Comparison of ENCODE assay signal across 11 cellular contexts in genomic region chr3:172256101-172256687, GRCh38.
DNase-seq lines count a peak whose midpoint lies in the region; TF ChIP-seq lines count a peak whose summit lies in the region.
"Had no signal": no experiment of that assay in that cellular context is flagged by ENCODE, and none has a peak within 500 bp of the region (broad histone marks: within the 10 kb centered on the region; RNA-seq: fewer than 3 reads in every experiment).

No MANE protein-coding gene starts in this region.

- H3K9me3 Mint-ChIP-seq in immature natural killer cell: no peaks in the 10 kb centered on the region

- H3K4me3 ChIP-seq in astrocyte of the spinal cord (ENCODE audit: low read depth, low read length): no peak overlapping the region
- H3K4me3 ChIP-seq in rectal smooth muscle tissue (ENCODE audit: low read length): no peak overlapping the region
- H3K4me3 ChIP-seq: BLaER1 treated with 17β-estradiol and CSF1 and Interleukin-3, amounts not matched to agents 10 nM and 100 nM had no signal

- in situ Hi-C loops in astrocyte of the spinal cord (cut with HindIII; ENCODE audit: low sequenced_read_pairs) (no loop called here), GM13977 (cut with MboI; ENCODE audit: low pct_unique_long_range_greater_than_20kb, low sequenced_read_pairs, unreplicated experiment) (no loop called here)

- no peaks in the 10 kb centered on the region for H3K27me3 Mint-ChIP-seq in immature natural killer cell (ENCODE audit: low read depth in 3 of 3)
- H3K27me3 Mint-ChIP-seq: activated naive CD8-positive, alpha-beta T cell had no signal

- peaks cover 25% of the 10 kb centered on the region for H3K4me1 ChIP-seq in rectal smooth muscle tissue (ENCODE audit: control insufficient read depth, insufficient read depth, low read length)

- no peak overlapping the region for H3K4me3 Mint-ChIP-seq in immature natural killer cell
- H3K4me3 Mint-ChIP-seq: activated naive CD8-positive, alpha-beta T cell had no signal

- H3K27ac Mint-ChIP-seq in immature natural killer cell: peak overlapping the region in 5 of 6 donors; percentile 2 to 84 (median 32)
- H3K27ac Mint-ChIP-seq: activated naive CD8-positive, alpha-beta T cell had no signal

- H3K27me3 ChIP-seq in rectal smooth muscle tissue (ENCODE audit: control insufficient read depth, insufficient read depth, low read length): no peaks in the 10 kb centered on the region
- H3K27me3 ChIP-seq: BLaER1 treated with 17β-estradiol and CSF1 and Interleukin-3, amounts not matched to agents 10 nM and 100 nM had no signal

- DNase-seq in AG20443 (ENCODE audit: low spot score) (peak; percentile 67), astrocyte of the spinal cord (ENCODE audit: low read depth, low spot score) (peak; percentile 46), immature natural killer cell (no peak), cerebellar cortex (ENCODE audit: low spot score) (no peak), mesenteric fat pad (ENCODE audit: low spot score) (no peak), GM13977 (ENCODE audit: low spot score) (no peak)
- no peak for DNase-seq in activated T-cell treated with anti-CD3 and anti-CD28 coated beads, Interleukin-2, amount 50 U/mL, for 1 hour
- DNase-seq: NK-92 treated with Interleukin-12 subunit alpha and Interleukin-12 subunit beta, amount 100 ng/mL, for 24 hours had no signal

- TF ChIP-seq CTCF in astrocyte of the spinal cord (IDR thresholded peaks at IDR 0.05; ENCODE audit: low read depth, low read length): no peak
- TF ChIP-seq CTCF in GM13977 (IDR thresholded peaks at IDR 0.05; ENCODE audit: extremely low read depth, insufficient read depth, missing control alignments): no peak

- no peaks in the 10 kb centered on the region for H3K36me3 ChIP-seq in rectal smooth muscle tissue (ENCODE audit: control insufficient read depth, insufficient read depth, low read length)

- peaks cover 23 to 76% of the 10 kb centered on the region in 2 donors for H3K4me1 Mint-ChIP-seq in immature natural killer cell

- no peak overlapping the region for H3K9ac ChIP-seq in rectal smooth muscle tissue (ENCODE audit: low read length)
- H3K9ac ChIP-seq: BLaER1 treated with 17β-estradiol and CSF1 and Interleukin-3, amounts not matched to agents 10 nM and 100 nM had no signal

- H3K27ac ChIP-seq in rectal smooth muscle tissue (ENCODE audit: low read depth, low read length): peak overlapping the region; percentile 21

- H3K36me3 Mint-ChIP-seq in immature natural killer cell: peaks cover 22 to 58% (median 26%) of the 10 kb centered on the region in 3 donors

Comparison
In these comparisons a context has a peak if more than half of its experiments do, and no peak if none do; other contexts are left out.
1. DNase-seq: peak in AG20443 (single experiment) and astrocyte of the spinal cord (single experiment); none in immature natural killer cell (0 of 3), cerebellar cortex (single experiment), mesenteric fat pad (single experiment), GM13977 (single experiment) and activated T-cell treated with anti-CD3 and anti-CD28 coated beads, Interleukin-2, amount 50 U/mL, for 1 hour (single experiment).